17 cellular contexts compared by ENCODE assay signal in the genomic region with DNA sequence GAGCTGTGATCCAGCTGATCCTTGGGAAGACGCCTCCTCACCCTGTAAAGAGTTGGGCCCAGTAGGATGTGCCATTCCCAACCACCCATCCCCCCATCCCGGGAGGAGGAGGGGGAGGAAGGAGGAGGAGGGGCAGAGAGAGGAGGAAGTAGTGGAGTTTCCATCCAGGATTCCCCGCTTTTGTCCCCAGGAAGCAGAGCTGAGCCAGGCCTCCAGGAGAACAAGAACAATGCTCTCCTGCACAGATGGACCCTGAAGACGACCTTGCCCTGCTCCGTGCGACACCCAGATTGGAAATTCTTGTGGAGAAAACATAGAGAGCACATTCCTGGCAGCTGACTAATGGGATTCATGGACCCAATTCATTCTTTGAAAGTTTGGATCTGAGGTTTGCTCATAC.
DNase-seq lines count a peak whose midpoint lies in the region; ATAC-seq, FAIRE-seq and TF ChIP-seq lines count a peak whose summit lies in the region.
"Had no signal": no experiment of that assay in that cellular context is flagged by ENCODE, and none has a peak within 500 bp of the region (broad histone marks: within the 10 kb centered on the region; RNA-seq: fewer than 3 reads in every experiment).

No MANE protein-coding gene starts in this region.

- H3K4me3 ChIP-seq in bronchial epithelial cell (ENCODE audit: low read depth, low read length) (no peak overlapping the region), upper lobe of left lung (no peak overlapping the region)
- H3K4me3 ChIP-seq: GM12878, PC-9, thyroid gland had no signal

- no peaks in the 10 kb centered on the region for H3K4me1 ChIP-seq in upper lobe of left lung
- H3K4me1 ChIP-seq: thyroid gland had no signal

- TF ChIP-seq EP300 in upper lobe of left lung (IDR thresholded peaks at IDR 0.05): no peak

- no peaks in the 10 kb centered on the region for H3K36me3 Mint-ChIP-seq in activated T-cell treated with anti-CD3 and anti-CD28 coated beads, Interleukin-2, amount 50 U/mL, for 24 hours (ENCODE audit: low read depth)

- peak; percentile 64 for DNase-seq in Daoy (ENCODE audit: low read depth)
- DNase-seq in LHCN-M2 (ENCODE audit: low read depth): peak; percentile 1
- DNase-seq in bronchial epithelial cell (ENCODE audit: low read depth): no peak
- peak; percentile 82 for DNase-seq in islet precursor cell
- DNase-seq in DMS153 (lab: John Stamatoyannopoulos, UW): no peak
- no peak for DNase-seq in upper lobe of left lung
- DNase-seq in activated T-cell treated with anti-CD3 and anti-CD28 coated beads, Interleukin-2, amount 50 U/mL, for 24 hours: no peak
- DNase-seq: activated CD4-positive, alpha-beta T cell treated with anti-CD3 and anti-CD28 coated beads for 4 hours; activated T-cell treated with anti-CD3 and anti-CD28 coated beads, Interleukin-2, amount 50 U/mL, for 4 hours; DMS53; NCI-H524; PC-9; T-helper 1 cell; thyroid gland had no signal

- no peak for TF ChIP-seq CTCF in bronchial epithelial cell (IDR thresholded peaks at IDR 0.05; ENCODE audit: insufficient read depth, low read length, severe bottlenecking)
- TF ChIP-seq CTCF in upper lobe of left lung (IDR thresholded peaks at IDR 0.05): no peak

- H3K9me3 ChIP-seq in upper lobe of left lung: no peaks in the 10 kb centered on the region
- H3K9me3 ChIP-seq: thyroid gland had no signal

- 44 to 48% methylated on average over 6 of the region's 6 CpGs for WGBS in upper lobe of left lung, 2 donors

- no peak overlapping the region for H3K27ac ChIP-seq in upper lobe of left lung
- H3K27ac ChIP-seq: PC-9, thyroid gland had no signal

- no peak overlapping the region for H3K27ac Mint-ChIP-seq in activated T-cell treated with anti-CD3 and anti-CD28 coated beads, Interleukin-2, amount 50 U/mL, for 24 hours
- H3K27ac Mint-ChIP-seq: progenitor cell of endocrine pancreas had no signal

- H3K36me3 ChIP-seq in bronchial epithelial cell (ENCODE audit: control insufficient read depth, insufficient read depth, low read length) (no peaks in the 10 kb centered on the region), upper lobe of left lung (no peaks in the 10 kb centered on the region)
- H3K36me3 ChIP-seq: thyroid gland had no signal

- H3K27me3 Mint-ChIP-seq in activated T-cell treated with anti-CD3 and anti-CD28 coated beads, Interleukin-2, amount 50 U/mL, for 24 hours: peaks cover 22% of the 10 kb centered on the region

- TF ChIP-seq POLR2A in upper lobe of left lung (IDR thresholded peaks at IDR 0.05): no peak

- H3K9me3 Mint-ChIP-seq in activated T-cell treated with anti-CD3 and anti-CD28 coated beads, Interleukin-2, amount 50 U/mL, for 24 hours: no peaks in the 10 kb centered on the region
- H3K9me3 Mint-ChIP-seq: activated T-cell treated with anti-CD3 and anti-CD28 coated beads, Interleukin-2, amount 50 U/mL, for 4 hours had no signal

- H3K4me1 Mint-ChIP-seq in activated T-cell treated with anti-CD3 and anti-CD28 coated beads, Interleukin-2, amount 50 U/mL, for 24 hours (ENCODE audit: low read depth): peaks cover 6% of the 10 kb centered on the region

- no peaks in the 10 kb centered on the region for H3K27me3 ChIP-seq in bronchial epithelial cell (ENCODE audit: control insufficient read depth, insufficient read depth, low read length)
- no peaks in the 10 kb centered on the region for H3K27me3 ChIP-seq in upper lobe of left lung
- H3K27me3 ChIP-seq: thyroid gland had no signal

- FAIRE-seq in bronchial epithelial cell (lab: Jason Lieb, UNC): peak; percentile 75
- FAIRE-seq: GM12878 had no signal

- ATAC-seq in upper lobe of left lung (ENCODE audit: low FRiP score in 2 of 2) (no peak), GM21381 (IDR thresholded peaks at IDR 0.05; ENCODE audit: unreplicated experiment) (no peak)
- ATAC-seq: activated T-cell treated with anti-CD3 and anti-CD28 coated beads, Interleukin-2, amount 50 U/mL, for 4 hours; GM12878 had no signal

- no peak overlapping the region for H3K4me3 Mint-ChIP-seq in activated T-cell treated with anti-CD3 and anti-CD28 coated beads, Interleukin-2, amount 50 U/mL, for 24 hours
- H3K4me3 Mint-ChIP-seq: activated T-cell treated with anti-CD3 and anti-CD28 coated beads, Interleukin-2, amount 50 U/mL, for 4 hours had no signal

Comparison
In these comparisons a context has a peak if more than half of its experiments do, and no peak if none do; other contexts are left out.
1. DNase-seq: peak in Daoy (single experiment), LHCN-M2 (single experiment) and islet precursor cell (single experiment); none in bronchial epithelial cell (single experiment), DMS153 (single experiment), upper lobe of left lung (0 of 2) and activated T-cell treated with anti-CD3 and anti-CD28 coated beads, Interleukin-2, amount 50 U/mL, for 24 hours (single experiment).